Comparison of ENCODE assay signal across 34 cellular contexts in the genomic region with DNA sequence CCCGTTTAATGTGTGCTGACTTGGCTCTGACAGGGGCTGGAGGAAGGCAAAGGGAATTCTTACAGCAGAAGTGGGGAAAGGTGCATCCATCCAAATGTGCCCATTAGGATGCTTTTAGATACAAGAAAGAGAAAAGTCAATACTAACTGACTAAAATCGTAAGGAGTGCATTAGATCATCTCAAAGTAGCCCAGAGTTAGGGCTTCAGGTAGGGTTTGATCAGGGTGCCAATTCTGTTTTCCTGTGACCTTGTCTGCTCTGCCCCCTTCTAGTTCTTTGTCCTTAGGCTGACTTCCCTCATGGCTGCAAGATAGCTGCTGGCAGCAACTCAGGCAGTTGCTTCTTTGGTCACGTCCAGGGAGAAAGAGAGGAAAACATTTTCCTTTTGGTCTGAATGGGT.
"Had no signal": no experiment of that assay in that cellular context is flagged by ENCODE, and none has a peak within 500 bp of the region (broad histone marks: within the 10 kb centered on the region; RNA-seq: fewer than 3 reads in every experiment).

No MANE protein-coding gene starts in this region.

- H3K4me3 Mint-ChIP-seq: activated B cell treated with CpG ODN at 0.5 μM for 24 hours; activated CD4-positive, alpha-beta memory T cell treated with anti-CD3 and anti-CD28 coated beads for 36 hours; activated CD4-positive, alpha-beta T cell treated with anti-CD3 and anti-CD28 coated beads, Interleukin-2, amount 10 ng/mL, durations not matched to agents 24 days and 14 days; activated CD8-positive, alpha-beta T cell treated with anti-CD3 and anti-CD28 coated beads for 36 hours; activated naive CD4-positive, alpha-beta T cell treated with anti-CD3 and anti-CD28 coated beads for 36 hours; activated naive CD8-positive, alpha-beta T cell treated with anti-CD3 and anti-CD28 coated beads for 36 hours; activated T-cell treated with anti-CD3 and anti-CD28 coated beads, Interleukin-2, amount 50 U/mL, for 4 hours; activated T-cell treated with anti-CD3 and anti-CD28 coated beads, Interleukin-2, amount 50 U/mL, for 72 hours; activated T-helper 1 cell treated with anti-CD3 and anti-CD28 coated beads, Interleukin-12 subunit alpha, Interleukin-12 subunit beta, Interleukin-2, Interleukin-4 antibody, amounts not matched to agents 30 ng/mL and 10 ng/mL and 1 ng/mL, durations not matched to agents 14 hours and 24 hours and 36 hours; activated T-helper 17 cell treated with anti-CD3 and anti-CD28 coated beads, Interleukin-2, amount 50 U/mL, for 72 hours; T-helper 1 cell treated with Interleukin-12 subunit alpha and Interleukin-12 subunit beta and Interleukin-4 antibody, amounts not matched to agents 30 μg/mL and 1 μg/mL, for 36 hours had no signal

- H3K9me3 ChIP-seq: adrenal gland, body of pancreas, breast epithelium had no signal

- H3K27ac ChIP-seq: adrenal gland, body of pancreas, brain microvascular endothelial cell, breast epithelium, VCaP had no signal

- ATAC-seq: activated CD8-positive, alpha-beta T cell treated with anti-CD3 and anti-CD28 coated beads for 36 hours; activated naive CD4-positive, alpha-beta T cell treated with anti-CD3 and anti-CD28 coated beads, Interleukin-2, amount 50 U/mL, for 72 hours; activated T-cell treated with anti-CD3 and anti-CD28 coated beads, Interleukin-2, amount 50 U/mL, for 4 hours; activated T-cell treated with anti-CD3 and anti-CD28 coated beads, Interleukin-2, amount 50 U/mL, for 72 hours; activated T-helper 17 cell treated with anti-CD3 and anti-CD28 coated beads, Interleukin-2, amount 50 U/mL, for 72 hours; body of pancreas had no signal

- H3K4me3 ChIP-seq: adrenal gland, body of pancreas, breast epithelium had no signal

- H3K36me3 ChIP-seq: adrenal gland, brain microvascular endothelial cell, breast epithelium had no signal

- H3K27me3 ChIP-seq: body of pancreas, brain microvascular endothelial cell, breast epithelium had no signal

- H3K4me1 ChIP-seq: body of pancreas, breast epithelium had no signal

- FAIRE-seq: astrocyte, TTC549 had no signal

- DNase-seq: activated B cell treated with CpG ODN at 0.5 μM for 24 hours; activated CD4-positive, alpha-beta memory T cell treated with anti-CD3 and anti-CD28 coated beads for 36 hours; activated CD4-positive, alpha-beta T cell treated with anti-CD3 and anti-CD28 coated beads for 4 hours; activated CD4-positive, alpha-beta T cell treated with anti-CD3 and anti-CD28 coated beads, Interleukin-2, amount 10 ng/mL, durations not matched to agents 24 days and 14 days; activated CD4-positive, alpha-beta T cell treated with anti-CD3 and anti-CD28 coated beads, Interleukin-2, amount 50 U/mL, for 1 hour; activated CD4-positive, alpha-beta T cell treated with anti-CD3 and anti-CD28 coated beads, Interleukin-2, amount 50 U/mL, for 4 hours; activated CD4-positive, CD25-positive, alpha-beta regulatory T cell treated with anti-CD3 and anti-CD28 coated beads, Interleukin-2, amount 50 U/mL, for 72 hours; activated CD8-positive, alpha-beta memory T cell treated with anti-CD3 and anti-CD28 coated beads, Interleukin-2, amount 50 U/mL, for 4 hours; activated CD8-positive, alpha-beta T cell treated with anti-CD3 and anti-CD28 coated beads for 36 hours; activated effector memory CD4-positive, alpha-beta T cell treated with anti-CD3 and anti-CD28 coated beads, Interleukin-2, amount 50 U/mL, for 16 hours; activated gamma-delta T cell treated with Interleukin-2 at 50 U/mL for 16 hours; activated naive CD4-positive, alpha-beta T cell; activated naive CD4-positive, alpha-beta T cell treated with anti-CD3 and anti-CD28 coated beads for 36 hours; activated naive CD4-positive, alpha-beta T cell treated with anti-CD3 and anti-CD28 coated beads, Interleukin-2, amount 50 U/mL, for 16 hours; activated naive CD8-positive, alpha-beta T cell treated with anti-CD3 and anti-CD28 coated beads for 36 hours; activated T-cell treated with anti-CD3 and anti-CD28 coated beads for 4 hours; activated T-cell treated with anti-CD3 and anti-CD28 coated beads, Interleukin-2, amount 50 U/mL, for 1 hour; activated T-cell treated with anti-CD3 and anti-CD28 coated beads, Interleukin-2, amount 50 U/mL, for 4 hours; activated T-cell treated with anti-CD3 and anti-CD28 coated beads, Interleukin-2, amount 50 U/mL, for 72 hours; adrenal gland; amniotic stem cell; aorta; body of pancreas; brain microvascular endothelial cell; central memory CD4-positive, alpha-beta T cell; T-helper 9 cell had no signal

- H3K27me3 Mint-ChIP-seq: activated CD4-positive, alpha-beta memory T cell treated with anti-CD3 and anti-CD28 coated beads for 36 hours; activated CD4-positive, alpha-beta T cell treated with anti-CD3 and anti-CD28 coated beads, Interleukin-2, amount 10 ng/mL, durations not matched to agents 24 days and 14 days; activated CD8-positive, alpha-beta T cell treated with anti-CD3 and anti-CD28 coated beads for 36 hours had no signal

- H3K27ac Mint-ChIP-seq: activated B cell treated with CpG ODN at 0.5 μM for 24 hours; activated CD4-positive, alpha-beta memory T cell treated with anti-CD3 and anti-CD28 coated beads for 36 hours; activated CD4-positive, alpha-beta T cell treated with anti-CD3 and anti-CD28 coated beads, Interleukin-2, amount 10 ng/mL, durations not matched to agents 24 days and 14 days; activated CD8-positive, alpha-beta T cell treated with anti-CD3 and anti-CD28 coated beads for 36 hours; activated naive CD4-positive, alpha-beta T cell treated with anti-CD3 and anti-CD28 coated beads for 36 hours; activated naive CD8-positive, alpha-beta T cell treated with anti-CD3 and anti-CD28 coated beads for 36 hours; activated T-cell treated with anti-CD3 and anti-CD28 coated beads, Interleukin-2, amount 50 U/mL, for 72 hours; activated T-helper 1 cell treated with anti-CD3 and anti-CD28 coated beads, Interleukin-12 subunit alpha, Interleukin-12 subunit beta, Interleukin-2, Interleukin-4 antibody, amounts not matched to agents 30 ng/mL and 10 ng/mL and 1 ng/mL, durations not matched to agents 14 hours and 24 hours and 36 hours; activated T-helper 17 cell treated with anti-CD3 and anti-CD28 coated beads, Interleukin-2, amount 50 U/mL, for 72 hours; T-helper 1 cell treated with Interleukin-12 subunit alpha and Interleukin-12 subunit beta and Interleukin-4 antibody, amounts not matched to agents 30 μg/mL and 1 μg/mL, for 36 hours had no signal

- H3K36me3 Mint-ChIP-seq: activated CD4-positive, alpha-beta memory T cell treated with anti-CD3 and anti-CD28 coated beads for 36 hours; activated naive CD4-positive, alpha-beta T cell treated with anti-CD3 and anti-CD28 coated beads, Interleukin-2, amount 50 U/mL, for 72 hours; activated naive CD8-positive, alpha-beta T cell treated with anti-CD3 and anti-CD28 coated beads for 36 hours had no signal

- H3K9me3 Mint-ChIP-seq: activated B cell treated with CpG ODN at 0.5 μM for 24 hours; activated CD4-positive, alpha-beta memory T cell treated with anti-CD3 and anti-CD28 coated beads for 36 hours; activated CD4-positive, alpha-beta T cell treated with anti-CD3 and anti-CD28 coated beads, Interleukin-2, amount 10 ng/mL, durations not matched to agents 24 days and 14 days; activated CD8-positive, alpha-beta T cell treated with anti-CD3 and anti-CD28 coated beads for 36 hours; activated naive CD4-positive, alpha-beta T cell treated with anti-CD3 and anti-CD28 coated beads for 36 hours; activated naive CD4-positive, alpha-beta T cell treated with anti-CD3 and anti-CD28 coated beads, Interleukin-2, amount 50 U/mL, for 72 hours; activated naive CD8-positive, alpha-beta T cell treated with anti-CD3 and anti-CD28 coated beads for 36 hours; activated T-cell treated with anti-CD3 and anti-CD28 coated beads, Interleukin-2, amount 50 U/mL, for 4 hours; activated T-cell treated with anti-CD3 and anti-CD28 coated beads, Interleukin-2, amount 50 U/mL, for 72 hours; activated T-helper 1 cell treated with anti-CD3 and anti-CD28 coated beads, Interleukin-12 subunit alpha, Interleukin-12 subunit beta, Interleukin-2, Interleukin-4 antibody, amounts not matched to agents 30 ng/mL and 10 ng/mL and 1 ng/mL, durations not matched to agents 14 hours and 24 hours and 36 hours; activated T-helper 17 cell treated with anti-CD3 and anti-CD28 coated beads, Interleukin-2, amount 50 U/mL, for 72 hours; T-helper 1 cell treated with Interleukin-12 subunit alpha and Interleukin-12 subunit beta and Interleukin-4 antibody, amounts not matched to agents 30 μg/mL and 1 μg/mL, for 36 hours had no signal

- H3K4me1 Mint-ChIP-seq: activated naive CD8-positive, alpha-beta T cell treated with anti-CD3 and anti-CD28 coated beads for 36 hours had no signal
